Comparison of ENCODE assay signal across 11 cellular contexts in genomic region chr10:29257106-29257783, GRCh38. TPM values are rescaled to one million over a fixed set of nuclear protein-coding genes. Genes with fewer than 3 reads are reported as not detected.
A peak's percentile ranks its signal among the peaks of the same experiment; 100 is the strongest.
DNase-seq lines count a peak whose midpoint lies in the region; FAIRE-seq and TF ChIP-seq lines count a peak whose summit lies in the region.
"Had no signal": no experiment of that assay in that cellular context is flagged by ENCODE, and none has a peak within 500 bp of the region (broad histone marks: within the 10 kb centered on the region; RNA-seq: fewer than 3 reads in every experiment).

No MANE protein-coding gene starts in this region.

- intact Hi-C loops in tibial artery (cut with DNase I; ENCODE audit: low total_unique reads) = no loop called here

- H4K20me1 ChIP-seq in astrocyte (ENCODE audit: insufficient read depth, low read length) = no peaks in the 10 kb centered on the region

- TF ChIP-seq CTCF in astrocyte (IDR thresholded peaks at IDR 0.05; ENCODE audit: insufficient read depth, low read depth, low read length) = no peak
- no peak for TF ChIP-seq CTCF in kidney epithelial cell (IDR thresholded peaks at IDR 0.05; ENCODE audit: insufficient read depth, low read length, poor library complexity, severe bottlenecking)
- no peak for TF ChIP-seq CTCF in tibial artery (IDR thresholded peaks at IDR 0.05)

- H3K4me3 ChIP-seq in HUES6 (ENCODE audit: low read depth, low read length) = no peak overlapping the region
- no peak overlapping the region for H3K4me3 ChIP-seq in astrocyte (ENCODE audit: insufficient read depth, low read depth, low read length)
- H3K4me3 ChIP-seq in kidney epithelial cell (ENCODE audit: low read depth, low read length) = no peak overlapping the region
- H3K4me3 ChIP-seq in tibial artery = no peak overlapping the region
- no peak overlapping the region for H3K4me3 ChIP-seq in small intestine (ENCODE audit: low read depth in 1 of 2, low read length in 2 of 2)
- H3K4me3 ChIP-seq: GM12878 had no signal

- peaks cover 58% of the 10 kb centered on the region for H3K4me1 Mint-ChIP-seq in astrocyte (ENCODE audit: low read depth, unreplicated experiment)

- no peak overlapping the region for H3K4me3 Mint-ChIP-seq in astrocyte (ENCODE audit: unreplicated experiment)

- H3K27ac Mint-ChIP-seq in astrocyte (ENCODE audit: unreplicated experiment) = peak overlapping the region; percentile 98

- H2AFZ ChIP-seq in astrocyte (ENCODE audit: low read depth, low read length) = no peak overlapping the region

- 44 to 51% (median 44%) methylated on average over 11 of the region's 11 CpGs for WGBS in small intestine, 3 donors

- no peaks in the 10 kb centered on the region for H3K27me3 ChIP-seq in HUES6 (ENCODE audit: control insufficient read depth, insufficient read depth, low read length)
- peaks cover 3% of the 10 kb centered on the region for H3K27me3 ChIP-seq in astrocyte (ENCODE audit: insufficient read depth, low read length)
- peaks cover 3% of the 10 kb centered on the region for H3K27me3 ChIP-seq in kidney epithelial cell (ENCODE audit: control insufficient read depth, insufficient read depth, low read length)
- H3K27me3 ChIP-seq in tibial artery = peaks cover 0 to 6% of the 10 kb centered on the region in 2 donors
- H3K27me3 ChIP-seq in small intestine (ENCODE audit: control insufficient read depth in 2 of 2, insufficient read depth in 2 of 2, low read length in 2 of 2) = no peaks in the 10 kb centered on the region

- DNase-seq in astrocyte (ENCODE audit: low read depth) (peak; percentile 90), kidney epithelial cell (ENCODE audit: low read depth) (peak; percentile 51), tibial artery (peak; percentile 91 to 94), small intestine (no peak), medulla oblongata (ENCODE audit: extremely low spot score) (no peak)
- no peak for DNase-seq in activated naive CD4-positive, alpha-beta T cell (lab: John Stamatoyannopoulos, UW)
- no peak for DNase-seq in activated effector memory CD4-positive, alpha-beta T cell treated with anti-CD3 and anti-CD28 coated beads, Interleukin-2, amount 50 U/mL, for 16 hours
- DNase-seq: NCI-H510A had no signal

- no peaks in the 10 kb centered on the region for H3K79me2 ChIP-seq in astrocyte (ENCODE audit: insufficient read depth, low read length)

- H3K36me3 Mint-ChIP-seq in astrocyte (ENCODE audit: low read depth, unreplicated experiment) = no peaks in the 10 kb centered on the region

- peak overlapping the region; percentile 68 for H3K9ac ChIP-seq in HUES6 (ENCODE audit: low read length)
- H3K9ac ChIP-seq in astrocyte (ENCODE audit: low read length) = peak overlapping the region; percentile 16

- H3K36me3 ChIP-seq in HUES6 (ENCODE audit: control insufficient read depth, insufficient read depth, low read length) (no peaks in the 10 kb centered on the region), astrocyte (ENCODE audit: insufficient read depth, low read length) (no peaks in the 10 kb centered on the region), kidney epithelial cell (ENCODE audit: control insufficient read depth, insufficient read depth, low read length) (no peaks in the 10 kb centered on the region), tibial artery (no peaks in the 10 kb centered on the region), small intestine (ENCODE audit: control insufficient read depth in 2 of 2, insufficient read depth in 2 of 2, low read length in 2 of 2) (no peaks in the 10 kb centered on the region)

- H3K4me2 ChIP-seq in astrocyte (ENCODE audit: low read length) = peak overlapping the region; percentile 66

- H3K4me1 ChIP-seq in HUES6 (ENCODE audit: control insufficient read depth, insufficient read depth, low read length) = peaks cover 37% of the 10 kb centered on the region
- H3K4me1 ChIP-seq in astrocyte (ENCODE audit: insufficient read depth, low read length) = peaks cover 43% of the 10 kb centered on the region
- peaks cover 0 to 28% (median 12%) of the 10 kb centered on the region in 4 donors for H3K4me1 ChIP-seq in tibial artery
- no peaks in the 10 kb centered on the region for H3K4me1 ChIP-seq in small intestine (ENCODE audit: control insufficient read depth in 2 of 2, insufficient read depth in 1 of 2, low read depth in 1 of 2, low read length in 1 of 2)

- H3K9me3 ChIP-seq in HUES6 (ENCODE audit: control insufficient read depth, insufficient read depth, low read depth, low read length) = no peaks in the 10 kb centered on the region
- no peaks in the 10 kb centered on the region for H3K9me3 ChIP-seq in astrocyte (ENCODE audit: insufficient read depth, low read depth, low read length)
- no peaks in the 10 kb centered on the region for H3K9me3 ChIP-seq in tibial artery
- no peaks in the 10 kb centered on the region for H3K9me3 ChIP-seq in small intestine (ENCODE audit: control insufficient read depth, low read depth)

- no peaks in the 10 kb centered on the region for H3K27me3 Mint-ChIP-seq in astrocyte (ENCODE audit: low read depth, unreplicated experiment)

- H3K27ac ChIP-seq in HUES6 (ENCODE audit: low read depth, low read length) (peak overlapping the region; percentile 66; the same call in 1 of the 2 replicates), astrocyte (ENCODE audit: low read depth, low read length) (peak overlapping the region; percentile 38), tibial artery (peak overlapping the region; percentile 66 to 71), small intestine (ENCODE audit: low read depth in 1 of 2, low read length in 1 of 2) (no peak overlapping the region)

- H3K9me3 Mint-ChIP-seq in astrocyte (ENCODE audit: unreplicated experiment) = peaks cover 3% of the 10 kb centered on the region

- FAIRE-seq in astrocyte (lab: Jason Lieb, UNC) (peak; percentile 98), small intestine (lab: Jason Lieb, UNC) (no peak)
- FAIRE-seq: GM12878 had no signal

RNA-seq across cellular contexts. Expression of gene LYZL1, which starts 31.6 kb away (rescaled TPM):
- total RNA-seq in astrocyte = not detected in 2 replicates
- total RNA-seq in kidney epithelial cell = not detected in 2 replicates
- not detected for polyA plus RNA-seq in small intestine
- total RNA-seq: GM12878 had no signal
- polyA plus RNA-seq: esophagus, GM12878 had no signal

Comparison
In these comparisons a context has a peak if more than half of its experiments do, and no peak if none do; other contexts are left out.
1. H3K27ac ChIP-seq: peak in HUES6 (single experiment), astrocyte (single experiment) and tibial artery (2 of 2); none in small intestine (0 of 2).
2. DNase-seq: peak in astrocyte (single experiment), kidney epithelial cell (single experiment) and tibial artery (2 of 2); none in small intestine (single experiment), activated naive CD4-positive, alpha-beta T cell (0 of 4), medulla oblongata (single experiment) and activated effector memory CD4-positive, alpha-beta T cell treated with anti-CD3 and anti-CD28 coated beads, Interleukin-2, amount 50 U/mL, for 16 hours (single experiment).